ENCODE assay signal across 8 cellular contexts in the genomic region with DNA sequence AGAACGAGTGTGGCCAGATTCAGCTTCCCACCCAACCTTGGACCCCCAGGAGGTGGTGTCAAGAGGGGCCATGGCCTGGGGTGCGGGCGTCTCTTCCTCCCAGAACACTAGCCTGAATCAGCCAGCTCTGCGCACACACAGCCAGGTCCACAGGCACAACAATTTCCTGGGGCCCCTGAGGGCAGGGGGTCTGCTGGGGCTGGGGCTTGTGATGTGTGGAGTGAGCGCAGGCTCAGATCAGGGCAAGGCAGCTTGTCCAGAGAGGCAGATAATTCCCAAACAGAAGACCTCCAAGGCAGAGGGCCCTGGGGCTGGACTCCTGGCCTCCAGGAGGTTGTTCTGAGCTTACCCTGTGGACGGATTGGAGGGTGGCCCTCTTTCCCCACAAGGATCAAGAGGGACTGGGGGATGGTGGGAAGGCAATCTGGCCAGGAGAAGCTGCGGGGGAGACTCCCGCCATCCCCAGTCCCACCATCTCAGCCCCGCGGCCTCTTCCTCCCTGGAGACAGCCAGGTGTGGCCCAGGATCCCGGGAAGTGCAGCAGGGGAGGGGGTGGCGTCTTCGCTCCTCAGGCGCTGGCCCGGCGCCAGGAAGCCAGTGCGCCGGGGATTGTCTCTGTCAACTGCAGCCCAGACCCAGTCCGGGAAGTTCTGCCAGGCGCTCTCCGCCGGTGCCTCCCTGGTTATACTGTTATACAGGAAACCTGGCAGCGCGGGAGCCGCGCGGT. TPM values are rescaled to one million over a fixed set of nuclear protein-coding genes. Genes with fewer than 3 reads are reported as not detected.
DNase-seq lines count a peak whose midpoint lies in the region; ATAC-seq and TF ChIP-seq lines count a peak whose summit lies in the region.

No MANE protein-coding gene starts in this region.

- peaks cover 0 to 72% (median 47%) of the 10 kb centered on the region in 11 experiments; a peak in 17 of 22 replicates for H4K20me1 ChIP-seq in BLaER1 treated with 17β-estradiol and CSF1 and Interleukin-3, amounts not matched to agents 10 nM and 100 nM

- H3K27ac ChIP-seq in BLaER1 treated with 17β-estradiol and CSF1 and Interleukin-3, amounts not matched to agents 10 nM and 100 nM = no peak overlapping the region
- no peak overlapping the region for H3K27ac ChIP-seq in lower lobe of right lung

- DNase-seq in adipocyte (ENCODE audit: low read depth) (peak; percentile 25), lower lobe of right lung (peak; percentile 54), NCI-H128 (lab: John Stamatoyannopoulos, UW; ENCODE audit: unreplicated experiment) (no peak), pons (ENCODE audit: low spot score) (no peak), hepatic stellate cell (ENCODE audit: low spot score) (no peak)

- ATAC-seq in lower lobe of right lung (peak in 1 of 2 donors; percentile 6), HG02623 (IDR thresholded peaks at IDR 0.05; ENCODE audit: unreplicated experiment) (no peak)

- peak overlapping the region in 5 of 10 experiments; percentile 23 to 47 (median 40); a peak in 7 of 20 replicates for H3K4me3 ChIP-seq in BLaER1 treated with 17β-estradiol and CSF1 and Interleukin-3, amounts not matched to agents 10 nM and 100 nM
- no peak overlapping the region for H3K4me3 ChIP-seq in adipocyte (ENCODE audit: low read length)
- peak overlapping the region; percentile 47 for H3K4me3 ChIP-seq in lower lobe of right lung

- intact Hi-C loops in lower lobe of right lung (cut with DNase I) = no loop called here

- peaks cover 68 to 81% (median 73%) of the 10 kb centered on the region in 11 experiments for H3K27me3 ChIP-seq in BLaER1 treated with 17β-estradiol and CSF1 and Interleukin-3, amounts not matched to agents 10 nM and 100 nM
- H3K27me3 ChIP-seq in adipocyte (replicated peaks; ENCODE audit: control insufficient read depth, insufficient read depth, low read length) (peaks cover 41% of the 10 kb centered on the region), lower lobe of right lung (ENCODE audit: low read depth) (peaks cover 55% of the 10 kb centered on the region)

- H3K4me2 ChIP-seq in BLaER1 treated with 17β-estradiol and CSF1 and Interleukin-3, amounts not matched to agents 10 nM and 100 nM = peak overlapping the region in 10 of 11 experiments; percentile 22 to 89 (median 56); a peak in 16 of 22 replicates

- peaks cover 0 to 5% (median 0%) of the 10 kb centered on the region in 11 experiments; a peak in 2 of 22 replicates for H3K36me3 ChIP-seq in BLaER1 treated with 17β-estradiol and CSF1 and Interleukin-3, amounts not matched to agents 10 nM and 100 nM
- H3K36me3 ChIP-seq in adipocyte (ENCODE audit: control insufficient read depth, insufficient read depth, low read length, severe bottlenecking) = no peaks in the 10 kb centered on the region
- H3K36me3 ChIP-seq in lower lobe of right lung = no peaks in the 10 kb centered on the region

- TF ChIP-seq EP300 in Ishikawa (IDR thresholded peaks at IDR 0.05; ENCODE audit: borderline replicate concordance) = no peak

- H3K9ac ChIP-seq in BLaER1 treated with 17β-estradiol and CSF1 and Interleukin-3, amounts not matched to agents 10 nM and 100 nM = peak overlapping the region in 1 of 11 experiments; percentile 24; a peak in 1 of 22 replicates
- no peak overlapping the region for H3K9ac ChIP-seq in adipocyte (ENCODE audit: low read length)

- H3K4me1 ChIP-seq in BLaER1 treated with 17β-estradiol and CSF1 and Interleukin-3, amounts not matched to agents 10 nM and 100 nM = peaks cover 39 to 48% (median 45%) of the 10 kb centered on the region in 10 experiments
- H3K4me1 ChIP-seq in adipocyte (ENCODE audit: control insufficient read depth, insufficient read depth, low read length) (peaks cover 6% of the 10 kb centered on the region), lower lobe of right lung (peaks cover 47% of the 10 kb centered on the region)

- no peak for TF ChIP-seq RAD21 in Ishikawa (IDR thresholded peaks at IDR 0.05; ENCODE audit: low read depth)

- no peak for TF ChIP-seq CTCF in lower lobe of right lung (IDR thresholded peaks at IDR 0.05)

- H3K9me3 ChIP-seq in BLaER1 treated with 17β-estradiol and CSF1 and Interleukin-3, amounts not matched to agents 10 nM and 100 nM (replicated peaks in 1 of 11) = peaks cover 0 to 1% (median 0%) of the 10 kb centered on the region in 11 experiments; a peak in 4 of 22 replicates
- H3K9me3 ChIP-seq in adipocyte (ENCODE audit: control insufficient read depth, low read length) (no peaks in the 10 kb centered on the region), lower lobe of right lung (no peaks in the 10 kb centered on the region)

TF ChIP-seq in Ishikawa, 13 proteins besides CTCF, POLR2A, EP300 and RAD21:
- TF ChIP-seq YY1 (IDR thresholded peaks at IDR 0.05; ENCODE audit: low read depth) (no peak), NFIC (IDR thresholded peaks at IDR 0.05) (peak; percentile 86), TAF1 (IDR thresholded peaks at IDR 0.05; ENCODE audit: low read depth) (no peak), TEAD4 (IDR thresholded peaks at IDR 0.05) (no peak)
TF ChIP-seq in Ishikawa: peak in this region for 1.

RNA-seq across cellular contexts. Expression of a gene that starts 52.0 kb away (rescaled TPM):
- 55.9 TPM for total RNA-seq in lower lobe of right lung

Comparison
In these comparisons a context has a peak if more than half of its experiments do, and no peak if none do; other contexts are left out.
1. DNase-seq: peak in adipocyte (single experiment) and lower lobe of right lung (single experiment); none in NCI-H128 (single experiment), pons (single experiment) and hepatic stellate cell (single experiment).